In the genomic region with DNA sequence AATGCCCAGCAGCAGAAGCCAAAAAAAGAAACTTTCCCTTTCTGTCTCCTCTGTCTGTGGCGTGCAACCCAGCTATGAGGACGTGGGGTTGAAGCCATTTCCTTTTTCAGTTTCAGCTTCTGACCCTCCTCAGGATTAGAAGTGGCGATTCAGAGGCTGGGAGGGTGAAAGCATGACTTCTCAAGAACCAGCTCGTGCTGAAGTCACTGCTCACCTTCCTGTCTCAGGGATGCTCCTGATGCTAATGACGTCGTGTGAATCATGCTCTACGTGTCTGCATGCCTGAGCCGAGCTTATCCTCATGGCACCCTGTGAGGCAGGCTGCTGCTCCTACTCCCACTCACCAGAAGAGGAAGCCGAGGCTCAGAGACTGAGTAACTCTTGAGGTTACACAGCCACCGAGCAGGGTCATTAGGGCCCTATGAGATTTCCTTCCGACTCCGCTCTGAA, we compare ENCODE assay signal across 9 cellular contexts. TPM values are rescaled to one million over a fixed set of nuclear protein-coding genes. Genes with fewer than 3 reads are reported as not detected.
DNase-seq lines count a peak whose midpoint lies in the region; ATAC-seq, FAIRE-seq and TF ChIP-seq lines count a peak whose summit lies in the region.
"Had no signal": no experiment of that assay in that cellular context is flagged by ENCODE, and none has a peak within 500 bp of the region (broad histone marks: within the 10 kb centered on the region; RNA-seq: fewer than 3 reads in every experiment).

No MANE protein-coding gene starts in this region.

- H3K36me3 Mint-ChIP-seq in CD4-positive, alpha-beta memory T cell = no peaks in the 10 kb centered on the region

- POLR2A ChIA-PET in CD4-positive, alpha-beta memory T cell (lab: Charles Lee; ENCODE audit: partially characterized antibody) = no interaction called here

- H3K9me3 Mint-ChIP-seq in CD4-positive, alpha-beta memory T cell = no peaks in the 10 kb centered on the region
- H3K9me3 Mint-ChIP-seq: nephron had no signal

- H3K9me3 ChIP-seq in CD4-positive, alpha-beta memory T cell (ENCODE audit: control insufficient read depth in 1 of 2, low read length in 2 of 2) = no peaks in the 10 kb centered on the region
- H3K9me3 ChIP-seq in kidney (ENCODE audit: control insufficient read depth in 1 of 2, low read length in 2 of 2) = no peaks in the 10 kb centered on the region

- CTCF ChIA-PET in CD4-positive, alpha-beta memory T cell (lab: Charles Lee; ENCODE audit: partially characterized antibody) = interaction anchor here (1.2 to 2.4 kb wide), 2 partner anchors 13 to 17 kb away, joined by 3 to 8 read pairs; no protein-coding TSS in a partner anchor

- ATAC-seq in GM21390 (IDR thresholded peaks at IDR 0.05; ENCODE audit: unreplicated experiment) = peak; percentile 80
- ATAC-seq in HG03571 (IDR thresholded peaks at IDR 0.05; ENCODE audit: unreplicated experiment) = peak; percentile 63
- peak; percentile 21 for ATAC-seq in omental fat pad (ENCODE audit: low FRiP score)

- H3K9ac ChIP-seq in kidney (ENCODE audit: low read length in 2 of 2) = no peak overlapping the region

- no peak overlapping the region for H3K27ac ChIP-seq in CD4-positive, alpha-beta memory T cell (ENCODE audit: low read depth, low read length)
- H3K27ac ChIP-seq in kidney (ENCODE audit: low read depth in 2 of 2, low read length in 2 of 2) = no peak overlapping the region

- peaks cover 20 to 28% of the 10 kb centered on the region in 2 donors for H3K27me3 Mint-ChIP-seq in CD4-positive, alpha-beta memory T cell

- no peak for TF ChIP-seq POLR2A in GM12892 (IDR thresholded peaks at IDR 0.05; ENCODE audit: low read depth, low read length)

- H3K4me3 Mint-ChIP-seq in CD4-positive, alpha-beta memory T cell = no peak overlapping the region
- H3K4me3 Mint-ChIP-seq: nephron had no signal

- H3K36me3 ChIP-seq in CD4-positive, alpha-beta memory T cell (ENCODE audit: insufficient read depth, low read length) = no peaks in the 10 kb centered on the region
- no peaks in the 10 kb centered on the region for H3K36me3 ChIP-seq in kidney (ENCODE audit: control insufficient read depth in 1 of 2, insufficient read depth in 2 of 2, low read length in 2 of 2)

- peaks cover 6% of the 10 kb centered on the region for H3K27me3 ChIP-seq in CD4-positive, alpha-beta memory T cell (ENCODE audit: insufficient read depth, low read length)

- no peak for TF ChIP-seq CTCF in omental fat pad (IDR thresholded peaks at IDR 0.05)
- no peak for TF ChIP-seq CTCF in kidney (IDR thresholded peaks at IDR 0.05; ENCODE audit: borderline replicate concordance, extremely low read depth, insufficient read depth)

- intact Hi-C loops in CD4-positive, alpha-beta memory T cell (cut with micrococcal nuclease) = no loop called here
- intact Hi-C loops in kidney (cut with DNase I) = no loop called here

- no peaks in the 10 kb centered on the region for H3K4me1 ChIP-seq in CD4-positive, alpha-beta memory T cell (ENCODE audit: insufficient read depth, low read length)
- peaks cover 0 to 2% of the 10 kb centered on the region in 2 donors for H3K4me1 ChIP-seq in kidney (ENCODE audit: control insufficient read depth in 1 of 2, insufficient read depth in 1 of 2, low read depth in 1 of 2, low read length in 2 of 2)

- FAIRE-seq in GM12892 (lab: Jason Lieb, UNC) (peak; percentile 93), kidney (lab: Jason Lieb, UNC) (no peak)

- DNase-seq in GM12892 (ENCODE audit: insufficient read length) = peak; percentile 43
- peak; percentile 38 for DNase-seq in astrocyte of the hippocampus (ENCODE audit: low read depth, low spot score)
- no peak for DNase-seq in omental fat pad (ENCODE audit: low spot score)
- DNase-seq in NCI-H345 (lab: John Stamatoyannopoulos, UW) = no peak
- no peak for DNase-seq in CD4-positive, alpha-beta memory T cell
- no peak for DNase-seq in kidney

- peaks cover 0 to 6% (median 0%) of the 10 kb centered on the region in 4 donors for H3K4me1 Mint-ChIP-seq in CD4-positive, alpha-beta memory T cell

- H3K4me3 ChIP-seq in CD4-positive, alpha-beta memory T cell (ENCODE audit: low read length in 2 of 2) = no peak overlapping the region
- no peak overlapping the region for H3K4me3 ChIP-seq in kidney (ENCODE audit: low read length in 2 of 2)

- no peak overlapping the region for H3K27ac Mint-ChIP-seq in CD4-positive, alpha-beta memory T cell
- H3K27ac Mint-ChIP-seq: nephron had no signal

RNA-seq across cellular contexts. Expression of gene LPO, which starts 5.7 kb away (rescaled TPM):
- 0.08 TPM for polyA plus RNA-seq in GM12892 (2012; ENCODE audit: missing spikeins)
- total RNA-seq in omental fat pad = under 1 TPM in 1 of 4 donors, not detected in 3; 0.46 TPM
- total RNA-seq in CD4-positive, alpha-beta memory T cell = not detected
- not detected for polyA plus RNA-seq in CD4-positive, alpha-beta memory T cell
- not detected for total RNA-seq in kidney
- polyA plus RNA-seq in kidney (ENCODE audit: insufficient read depth, low read depth, low replicate concordance) = not detected

RNA-seq across cellular contexts. Expression of gene MKS1, which starts 13.7 kb away (rescaled TPM):
- 14.4 TPM for polyA plus RNA-seq in GM12892 (2012; ENCODE audit: missing spikeins)
- total RNA-seq in omental fat pad (1 to 10 TPM; 3.7 to 9.9 (median 6.0) TPM), kidney (25.6 TPM)
- total RNA-seq in CD4-positive, alpha-beta memory T cell = 10 to 100 TPM; 27.7 to 29.4 TPM
- polyA plus RNA-seq in CD4-positive, alpha-beta memory T cell = 10 to 100 TPM; 12.1 to 13.7 TPM
- 17.2 TPM for polyA plus RNA-seq in kidney (ENCODE audit: insufficient read depth, low read depth, low replicate concordance)

RNA-seq across cellular contexts. Expression of gene EPX, which starts 40.2 kb away (rescaled TPM):
- polyA plus RNA-seq in GM12892 (2012; ENCODE audit: missing spikeins) = not detected
- total RNA-seq in omental fat pad (not detected), kidney (0.19 TPM)
- total RNA-seq in CD4-positive, alpha-beta memory T cell = not detected
- polyA plus RNA-seq in CD4-positive, alpha-beta memory T cell = not detected
- not detected for polyA plus RNA-seq in kidney (ENCODE audit: insufficient read depth, low read depth, low replicate concordance)

RNA-seq across cellular contexts. Expression of gene MPO, which starts 48.0 kb away (rescaled TPM):
- not detected for polyA plus RNA-seq in GM12892 (2012; ENCODE audit: missing spikeins)
- total RNA-seq in omental fat pad (under 1 TPM in 2 of 4 donors, not detected in 2; 0.19 to 0.84 TPM), kidney (0.47 TPM)
- total RNA-seq in CD4-positive, alpha-beta memory T cell = not detected
- polyA plus RNA-seq in CD4-positive, alpha-beta memory T cell = not detected
- not detected for polyA plus RNA-seq in kidney (ENCODE audit: insufficient read depth, low read depth, low replicate concordance)

Comparison
In these comparisons a context has a peak if more than half of its experiments do, and no peak if none do; other contexts are left out.
1. DNase-seq: peak in GM12892 (single experiment) and astrocyte of the hippocampus (single experiment); none in omental fat pad (single experiment), NCI-H345 (single experiment), CD4-positive, alpha-beta memory T cell (0 of 5) and kidney (single experiment).
2. ATAC-seq: peak in every context shown above with its lines; median percentile 80 in GM21390; 63 in HG03571; 21 in omental fat pad.